16 cellular contexts compared by ENCODE assay signal in genomic region chr3:11529281-11529680, GRCh38.
"Had no signal": no experiment of that assay in that cellular context is flagged by ENCODE, and none has a peak within 500 bp of the region (broad histone marks: within the 10 kb centered on the region; RNA-seq: fewer than 3 reads in every experiment).

No MANE protein-coding gene starts in this region.

- H3K4me3 ChIP-seq: left lung, stomach, tibial artery had no signal

- H3K4me1 ChIP-seq: left lung had no signal

- H3K27me3 ChIP-seq: left lung, stomach, tibial artery had no signal

- H3K36me3 ChIP-seq: left lung, stomach, tibial artery had no signal

- H3K9me3 Mint-ChIP-seq: central memory CD8-positive, alpha-beta T cell; natural killer cell treated with Interleukin-12 subunit alpha and Interleukin-12 subunit beta and Interleukin-15 and Interleukin-18, amount 100 ng/mL, for 72 hours had no signal

- H3K4me1 Mint-ChIP-seq: activated naive CD8-positive, alpha-beta T cell treated with anti-CD3 and anti-CD28 coated beads for 36 hours; memory B cell had no signal

- DNase-seq: activated CD4-positive, alpha-beta T cell treated with anti-CD3 and anti-CD28 coated beads, Interleukin-2, amount 50 U/mL, for 48 hours; activated CD4-positive, CD25-positive, alpha-beta regulatory T cell treated with anti-CD3 and anti-CD28 coated beads, Interleukin-2, amount 50 U/mL, for 72 hours; activated gamma-delta T cell treated with Interleukin-2 at 50 U/mL for 16 hours; activated naive CD8-positive, alpha-beta T cell treated with anti-CD3 and anti-CD28 coated beads for 36 hours; activated T-cell treated with anti-CD3 and anti-CD28 coated beads, Interleukin-2, amount 50 U/mL, for 48 hours; dermis blood vessel endothelial cell; glutamatergic neuron; left lung; occipital lobe; stimulated activated CD4-positive, alpha-beta T cell treated with anti-CD3 and anti-CD28 coated beads, Interleukin-4, amount 100 ng/mL, for 4 hours; stomach had no signal

- H3K27me3 Mint-ChIP-seq: activated naive CD8-positive, alpha-beta T cell treated with anti-CD3 and anti-CD28 coated beads for 36 hours; central memory CD8-positive, alpha-beta T cell; memory B cell; natural killer cell treated with Interleukin-12 subunit alpha and Interleukin-12 subunit beta and Interleukin-15 and Interleukin-18, amount 100 ng/mL, for 72 hours had no signal

- H3K27ac ChIP-seq: left lung had no signal

- H3K4me3 Mint-ChIP-seq: activated naive CD8-positive, alpha-beta T cell treated with anti-CD3 and anti-CD28 coated beads for 36 hours; central memory CD8-positive, alpha-beta T cell; memory B cell; natural killer cell treated with Interleukin-12 subunit alpha and Interleukin-12 subunit beta and Interleukin-15 and Interleukin-18, amount 100 ng/mL, for 72 hours; T-helper 2 cell treated with Interferon-gamma antibody and Interleukin-4, amounts not matched to agents 5 μg/mL and 100 μg/mL, for 36 hours had no signal

- H3K9me3 ChIP-seq: left lung, stomach, tibial artery had no signal

- H3K27ac Mint-ChIP-seq: activated naive CD8-positive, alpha-beta T cell treated with anti-CD3 and anti-CD28 coated beads for 36 hours; memory B cell; natural killer cell treated with Interleukin-12 subunit alpha and Interleukin-12 subunit beta and Interleukin-15 and Interleukin-18, amount 100 ng/mL, for 72 hours; T-helper 2 cell treated with Interferon-gamma antibody and Interleukin-4, amounts not matched to agents 5 μg/mL and 100 μg/mL, for 36 hours had no signal

- ATAC-seq: natural killer cell treated with Interleukin-12 subunit alpha and Interleukin-12 subunit beta and Interleukin-15 and Interleukin-18, amount 100 ng/mL, for 72 hours had no signal
